27 cellular contexts compared by ENCODE assay signal in the genomic region with DNA sequence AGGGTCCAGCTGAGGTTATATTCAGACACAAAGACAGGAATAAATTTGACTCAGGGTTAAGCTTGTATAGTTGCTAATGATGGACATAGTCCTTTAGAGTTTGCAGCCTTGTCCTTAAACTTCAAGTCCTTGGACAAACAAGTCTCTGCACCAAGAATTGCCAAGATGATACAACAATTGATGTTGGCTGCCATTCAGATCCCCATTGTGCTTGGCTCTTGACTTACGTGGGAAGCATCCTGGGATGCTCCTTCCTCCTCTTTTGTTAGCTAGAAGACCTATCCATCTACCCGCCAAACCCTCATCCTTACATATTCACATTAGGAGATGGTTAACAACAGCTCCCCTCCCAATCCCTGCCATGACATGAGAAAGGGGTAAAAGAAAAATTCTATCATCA.
"Had no signal": no experiment of that assay in that cellular context is flagged by ENCODE, and none has a peak within 500 bp of the region (broad histone marks: within the 10 kb centered on the region; RNA-seq: fewer than 3 reads in every experiment).

No MANE protein-coding gene starts in this region.

- DNase-seq: activated CD4-positive, alpha-beta T cell treated with anti-CD3 and anti-CD28 coated beads for 48 hours; activated CD4-positive, alpha-beta T cell treated with anti-CD3 and anti-CD28 coated beads, Interleukin-2, amount 50 U/mL, for 48 hours; activated CD8-positive, alpha-beta memory T cell treated with anti-CD3 and anti-CD28 coated beads for 24 hours; activated effector memory CD4-positive, alpha-beta T cell treated with anti-CD3 and anti-CD28 coated beads, Interleukin-2, amount 50 U/mL, for 16 hours; activated naive CD4-positive, alpha-beta T cell treated with anti-CD3 and anti-CD28 coated beads, Interleukin-2, amount 50 U/mL, for 16 hours; effector CD8-positive, alpha-beta T cell; foreskin keratinocyte; kidney glomerular epithelial cell; lower lobe of right lung; mesenchymal stem cell; naive thymus-derived CD8-positive, alpha-beta T cell; nucleus accumbens; pancreas; stimulated activated CD4-positive, alpha-beta T cell treated with anti-CD3 and anti-CD28 coated beads, Interleukin-1b, Interleukin-23, amount 100 ng/mL, for 48 hours; stimulated activated CD4-positive, alpha-beta T cell treated with anti-CD3 and anti-CD28 coated beads, Interleukin-4, amount 100 ng/mL, for 4 hours; stimulated activated CD8-positive, alpha-beta memory T cell treated with anti-CD3 and anti-CD28 coated beads, Interleukin-4, amount 100 ng/mL, for 48 hours; stimulated activated naive CD8-positive, alpha-beta T cell treated with anti-CD3 and anti-CD28 coated beads, Interleukin-15, amount 100 ng/mL, for 72 hours; T-helper 1 cell; testis; WERI-Rb-1 had no signal

- H3K4me3 ChIP-seq: body of pancreas, lower lobe of right lung, pancreas, prostate gland, smooth muscle cell, testis had no signal

- H3K27me3 ChIP-seq: body of pancreas, pancreas, testis had no signal

- H3K36me3 ChIP-seq: lower lobe of right lung, pancreas, prostate gland, WERI-Rb-1 had no signal

- H3K9me3 ChIP-seq: body of pancreas, lower lobe of right lung, pancreas, prostate gland, testis had no signal

- H3K27ac ChIP-seq: body of pancreas, epithelial cell of prostate, foreskin keratinocyte, lower lobe of right lung, pancreas, prostate gland, testis, WERI-Rb-1 had no signal

- ATAC-seq: activated CD4-positive, CD25-positive, alpha-beta regulatory T cell treated with anti-CD3 and anti-CD28 coated beads, Interleukin-2, amount 50 U/mL, for 24 hours; foreskin keratinocyte; left lobe of liver; naive thymus-derived CD8-positive, alpha-beta T cell; stimulated activated memory B cell treated with anti-CD40 and anti-IgM and Interleukin-4, amounts not matched to agents 10 μg/mL and 1 μg/mL and 100 μg/mL, for 72 hours; stimulated activated naive CD8-positive, alpha-beta T cell treated with anti-CD3 and anti-CD28 coated beads, Interleukin-15, amount 100 ng/mL, for 72 hours had no signal

- H3K4me2 ChIP-seq: smooth muscle cell had no signal

- H3K4me1 ChIP-seq: body of pancreas, foreskin keratinocyte, lower lobe of right lung, pancreas, prostate gland had no signal
